ENCODE assay signal across 24 cellular contexts in genomic region chr9:120697448-120697847, GRCh38. TPM values are rescaled to one million over a fixed set of nuclear protein-coding genes. Genes with fewer than 3 reads are reported as not detected.
DNase-seq lines count a peak whose midpoint lies in the region; ATAC-seq, FAIRE-seq and TF ChIP-seq lines count a peak whose summit lies in the region.
"Had no signal": no experiment of that assay in that cellular context is flagged by ENCODE, and none has a peak within 500 bp of the region (broad histone marks: within the 10 kb centered on the region; RNA-seq: fewer than 3 reads in every experiment).

No MANE protein-coding gene starts in this region.

- peak in 1 of 2 experiments; percentile 3; a peak in 2 of 6 replicates for ATAC-seq in A549
- ATAC-seq in HG03095 (IDR thresholded peaks at IDR 0.05; ENCODE audit: unreplicated experiment), result no peak
- no peak for ATAC-seq in HG02571 (IDR thresholded peaks at IDR 0.05; ENCODE audit: unreplicated experiment)
- ATAC-seq: HCT116, Panc1, SK-N-SH treated with all-trans-retinoic acid at 6 μM for 48 hours had no signal

- no peaks in the 10 kb centered on the region for H3K9me3 Mint-ChIP-seq in activated T-helper 1 cell treated with anti-CD3 and anti-CD28 coated beads, Interleukin-12 subunit alpha, Interleukin-12 subunit beta, Interleukin-2, Interleukin-4 antibody, amounts not matched to agents 30 ng/mL and 10 ng/mL and 1 ng/mL, durations not matched to agents 14 hours and 24 hours and 36 hours

- TF ChIP-seq EP300 in A549 (IDR thresholded peaks at IDR 0.05), result no peak

- no peak for TF ChIP-seq POLR2A in A549 (IDR thresholded peaks at IDR 0.05; ENCODE audit: low read length)

- peak overlapping the region; percentile 69 for H3K4me2 ChIP-seq in A549

- H3K4me1 ChIP-seq in A549, result peaks cover 96% of the 10 kb centered on the region
- peaks cover 67 to 93% of the 10 kb centered on the region in 2 experiments for H3K4me1 ChIP-seq in neutrophil (ENCODE audit: control insufficient read depth in 1 of 2, insufficient read depth in 1 of 2, low read depth in 1 of 2, low read length in 1 of 2)

- POLR2A ChIA-PET in A549 (lab: Yijun Ruan, JAX), result interaction anchor here (0.8 to 1.0 kb wide), 2 partner anchors 13 to 17 kb away, joined by 7 to 8 read pairs; partner anchors contain the start of gene MEGF9

- H3K27ac Mint-ChIP-seq in activated T-helper 1 cell treated with anti-CD3 and anti-CD28 coated beads, Interleukin-12 subunit alpha, Interleukin-12 subunit beta, Interleukin-2, Interleukin-4 antibody, amounts not matched to agents 30 ng/mL and 10 ng/mL and 1 ng/mL, durations not matched to agents 14 hours and 24 hours and 36 hours, result peak overlapping the region; percentile 11

- 28% methylated on average over 2 of the region's 2 CpGs for WGBS in A549 (ENCODE audit: missing lambda C conversion rate)

- no peak overlapping the region for H3K4me3 Mint-ChIP-seq in activated T-helper 1 cell treated with anti-CD3 and anti-CD28 coated beads, Interleukin-12 subunit alpha, Interleukin-12 subunit beta, Interleukin-2, Interleukin-4 antibody, amounts not matched to agents 30 ng/mL and 10 ng/mL and 1 ng/mL, durations not matched to agents 14 hours and 24 hours and 36 hours

- H3K9me3 ChIP-seq in A549, result no peaks in the 10 kb centered on the region
- H3K9me3 ChIP-seq in neutrophil, result no peaks in the 10 kb centered on the region
- H3K9me3 ChIP-seq: MG63 had no signal

- no peaks in the 10 kb centered on the region for H3K27me3 Mint-ChIP-seq in activated T-helper 1 cell treated with anti-CD3 and anti-CD28 coated beads, Interleukin-12 subunit alpha, Interleukin-12 subunit beta, Interleukin-2, Interleukin-4 antibody, amounts not matched to agents 30 ng/mL and 10 ng/mL and 1 ng/mL, durations not matched to agents 14 hours and 24 hours and 36 hours (ENCODE audit: insufficient read depth)

- H3K4me3 ChIP-seq in A549 (no peak overlapping the region), dorsolateral prefrontal cortex (peak overlapping the region in 5 of 59 donors; percentile 9 to 31 (median 18)), neutrophil (ENCODE audit: low read depth in 1 of 2, low read length in 1 of 2) (no peak overlapping the region)
- H3K4me3 ChIP-seq: MG63 had no signal

- H3K27me3 ChIP-seq in dorsolateral prefrontal cortex (no peaks in the 10 kb centered on the region), neutrophil (no peaks in the 10 kb centered on the region)
- H3K27me3 ChIP-seq: MG63 had no signal

- intact Hi-C loops in activated T-helper 1 cell treated with anti-CD3 and anti-CD28 coated beads, Interleukin-12 subunit alpha, Interleukin-12 subunit beta, Interleukin-2, Interleukin-4 antibody, amounts not matched to agents 30 ng/mL and 10 ng/mL and 1 ng/mL, durations not matched to agents 14 hours and 24 hours and 36 hours (cut with micrococcal nuclease), result loop anchor here (5.0 kb wide), 1 partner anchor 80 kb away; no protein-coding TSS in a partner anchor
- intact Hi-C loops in dorsolateral prefrontal cortex (cut with DNase I), result no loop called here

- H3K4me1 Mint-ChIP-seq in activated T-helper 1 cell treated with anti-CD3 and anti-CD28 coated beads, Interleukin-12 subunit alpha, Interleukin-12 subunit beta, Interleukin-2, Interleukin-4 antibody, amounts not matched to agents 30 ng/mL and 10 ng/mL and 1 ng/mL, durations not matched to agents 14 hours and 24 hours and 36 hours (ENCODE audit: low read depth), result peaks cover 32% of the 10 kb centered on the region

- H3K27ac ChIP-seq in A549 (peak overlapping the region; percentile 81 to 89), dorsolateral prefrontal cortex (peak overlapping the region in 58 of 59 donors; percentile 1 to 96 (median 81)), neutrophil (peak overlapping the region; percentile 61)
- H3K27ac ChIP-seq: C4-2B had no signal

- TF ChIP-seq CTCF in A549 (IDR thresholded peaks at IDR 0.05) (no peak), dorsolateral prefrontal cortex (IDR thresholded peaks at IDR 0.05 in 54 of 56, conservative IDR thresholded peaks at IDR 0.05 in 2 of 56; ENCODE audit: low read depth in 1 of 56, partially characterized antibody in 56 of 56) (no peak), neutrophil (IDR thresholded peaks at IDR 0.05) (no peak)

- DNase-seq in A549 (ENCODE audit: low read depth in 1 of 2, low spot score in 1 of 2) (no peak), dorsolateral prefrontal cortex (no peak), T-helper 1 cell (no peak)
- no peak for DNase-seq in activated T-helper 1 cell treated with anti-CD3 and anti-CD28 coated beads, Interleukin-12 subunit alpha, Interleukin-12 subunit beta, Interleukin-2, Interleukin-4 antibody, amounts not matched to agents 30 ng/mL and 10 ng/mL and 1 ng/mL, durations not matched to agents 14 hours and 24 hours and 36 hours (ENCODE audit: low spot score)
- DNase-seq in activated CD4-positive, alpha-beta T cell treated with anti-CD3 and anti-CD28 coated beads for 48 hours, result no peak
- DNase-seq: 8988T, AML-193, DMS53, GDM1, MG63, NCI-H1417 treated with DMSO at 0.1 percent for 48 hours, NCI-H187, NCI-H748 treated with DMSO at 0.1 percent for 48 hours, SIG-M5 had no signal

- H3K36me3 ChIP-seq in neutrophil, result peaks cover 36% of the 10 kb centered on the region
- H3K36me3 ChIP-seq: MG63 had no signal

- CTCF ChIA-PET in A549 (lab: Yijun Ruan, JAX), result interaction anchor here (1.5 to 2.9 kb wide), 2 partner anchors 11 to 77 kb away, joined by 3 to 13 read pairs; no protein-coding TSS in a partner anchor

- peaks cover 1% of the 10 kb centered on the region for H3K36me3 Mint-ChIP-seq in activated T-helper 1 cell treated with anti-CD3 and anti-CD28 coated beads, Interleukin-12 subunit alpha, Interleukin-12 subunit beta, Interleukin-2, Interleukin-4 antibody, amounts not matched to agents 30 ng/mL and 10 ng/mL and 1 ng/mL, durations not matched to agents 14 hours and 24 hours and 36 hours (ENCODE audit: low read depth)

- FAIRE-seq in A549 (lab: Jason Lieb, UNC), result no peak
- FAIRE-seq: D721Med, GM18507, H1 had no signal

- TF ChIP-seq RAD21 in A549 (conservative IDR thresholded peaks at IDR 0.05 in 1 of 2, IDR thresholded peaks at IDR 0.05 in 1 of 2), result no peak

TF ChIP-seq in A549, 52 proteins besides CTCF, POLR2A, EP300 and RAD21:
- TF ChIP-seq BHLHE40 (IDR thresholded peaks at IDR 0.05; ENCODE audit: low read depth, low read length) (no peak), MAFK (IDR thresholded peaks at IDR 0.05; ENCODE audit: partially characterized antibody) (peak; percentile 51), HOXA7 (CRISPR knock-in tag; IDR thresholded peaks at IDR 0.05) (no peak)
TF ChIP-seq in A549: peak in this region for 1.

RNA-seq across cellular contexts. Expression of gene MEGF9, which starts 16.8 kb away (rescaled TPM):
- polyA plus RNA-seq in A549 (2011; rRNA removed), result 25.7 and 32.8 TPM in 2 replicates
- polyA plus RNA-seq in A549 (2012; cell fraction: cytosol; rRNA removed), result 7.3 and 9.4 TPM in 2 replicates
- polyA plus RNA-seq in A549 (2012; cell fraction: nucleus; rRNA removed), result 3.7 and 4.9 TPM in 2 replicates
- polyA plus RNA-seq in A549 (2017; fragmentation: RNase III; extraction: RNeasy Plus Mini Kit Qiagen cat#74134 plus additional on column Dnase treatment), result 21.1 to 33.4 TPM (median 30.0 TPM) in 3 replicates
- 15.9 and 19.0 TPM in 2 replicates for polyA minus RNA-seq in A549 (2011; rRNA and poly(A)+ RNA removed)
- total RNA-seq in activated T-helper 1 cell treated with anti-CD3 and anti-CD28 coated beads, Interleukin-12 subunit alpha, Interleukin-12 subunit beta, Interleukin-2, Interleukin-4 antibody, amounts not matched to agents 30 ng/mL and 10 ng/mL and 1 ng/mL, durations not matched to agents 14 hours and 24 hours and 36 hours, result 5.4 and 5.9 TPM in 2 replicates
- 10 to 100 TPM; 47.2 to 92.6 (median 64.9) TPM for total RNA-seq in dorsolateral prefrontal cortex
